Comparison of ENCODE assay signal across 8 cellular contexts in genomic region chr6:3750324-3751018, GRCh38. TPM values are rescaled to one million over a fixed set of nuclear protein-coding genes. Genes with fewer than 3 reads are reported as not detected.
DNase-seq lines count a peak whose midpoint lies in the region.

No MANE protein-coding gene starts in this region.

- peaks cover 27% of the 10 kb centered on the region for H3K36me3 ChIP-seq in MG63

- DNase-seq in NCI-H524 (lab: John Stamatoyannopoulos, UW) (peak; percentile 32 to 38), NCI-H524 treated with DMSO at 0.1 percent for 48 hours (lab: John Stamatoyannopoulos, UW) (no peak), MG63 (peak; percentile 66), astrocyte of the hippocampus (ENCODE audit: low read depth, low spot score) (peak; percentile 88), hippocampal formation (lab: John Stamatoyannopoulos, UW) (peak; percentile 58 to 73), posterior cingulate gyrus (peak; percentile 68 to 96 (median 79)), NCI-H526 treated with DMSO at 0.1 percent for 48 hours (lab: John Stamatoyannopoulos, UW) (no peak), NOMO-1 treated with DMSO at 0.1 percent for 48 hours (lab: John Stamatoyannopoulos, UW; ENCODE audit: unreplicated experiment) (no peak)

- intact Hi-C loops in posterior cingulate gyrus (cut with DNase I), result no loop called here

- no peaks in the 10 kb centered on the region for H3K9me3 ChIP-seq in MG63

- no peaks in the 10 kb centered on the region for H3K27me3 ChIP-seq in MG63

- H3K4me3 ChIP-seq in MG63, result peak overlapping the region; percentile 66

RNA-seq across cellular contexts. Expression of gene PXDC1, which starts 1.0 kb away (rescaled TPM):
- 67.9 and 71.9 TPM in 2 replicates for total RNA-seq in MG63 (2014; rRNA removed; shearing (Covaris generic); ENCODE audit: low replicate concordance)

Comparison
In these comparisons a context has a peak if more than half of its experiments do, and no peak if none do; other contexts are left out.
1. DNase-seq: peak in NCI-H524 (2 of 2), MG63 (single experiment), astrocyte of the hippocampus (single experiment), hippocampal formation (2 of 2) and posterior cingulate gyrus (10 of 10); none in NCI-H524 treated with DMSO at 0.1 percent for 48 hours (single experiment), NCI-H526 treated with DMSO at 0.1 percent for 48 hours (single experiment) and NOMO-1 treated with DMSO at 0.1 percent for 48 hours (single experiment).